Comparison of ENCODE assay signal across 13 cellular contexts in genomic region chr5:1011741-1012315, GRCh38. TPM values are rescaled to one million over a fixed set of nuclear protein-coding genes. Genes with fewer than 3 reads are reported as not detected.
A peak's percentile ranks its signal among the peaks of the same experiment; 100 is the strongest.
DNase-seq lines count a peak whose midpoint lies in the region; ATAC-seq and TF ChIP-seq lines count a peak whose summit lies in the region.
"Had no signal": no experiment of that assay in that cellular context is flagged by ENCODE, and none has a peak within 500 bp of the region (broad histone marks: within the 10 kb centered on the region; RNA-seq: fewer than 3 reads in every experiment).

No MANE protein-coding gene starts in this region.

- TF ChIP-seq CTCF in CD14-positive monocyte (IDR thresholded peaks at IDR 0.05), result no peak
- no peak for TF ChIP-seq CTCF in left ventricle myocardium inferior (IDR thresholded peaks at IDR 0.05; ENCODE audit: borderline replicate concordance)
- TF ChIP-seq CTCF in neural crest cell (conservative IDR thresholded peaks at IDR 0.05), result no peak

- no peaks in the 10 kb centered on the region for H3K9me3 ChIP-seq in left ventricle myocardium inferior (replicated peaks)
- H3K9me3 ChIP-seq: esophagus squamous epithelium, gastroesophageal sphincter, vagina had no signal

- DNase-seq in NCI-H1694 treated with DMSO at 0.1 percent for 48 hours (lab: John Stamatoyannopoulos, UW) (peak; percentile 57), NCI-H1694 (lab: John Stamatoyannopoulos, UW) (no peak), CD14-positive monocyte (ENCODE audit: low spot score) (peak; percentile 21), left ventricle myocardium inferior (peak; percentile 10), neural crest cell (ENCODE audit: low read depth, low spot score) (no peak), NCI-H510A (lab: John Stamatoyannopoulos, UW) (no peak)
- DNase-seq: effector memory CD4-positive, alpha-beta T cell; esophagus squamous epithelium; HCEC 1CT had no signal

- no peaks in the 10 kb centered on the region for H3K4me1 Mint-ChIP-seq in CD14-positive monocyte
- H3K4me1 Mint-ChIP-seq in neural crest cell, result peaks cover 26% of the 10 kb centered on the region

- peak overlapping the region in 1 of 7 donors; percentile 60 for H3K27ac Mint-ChIP-seq in CD14-positive monocyte
- peak overlapping the region; percentile 43 for H3K27ac Mint-ChIP-seq in neural crest cell (ENCODE audit: unreplicated experiment)

- H3K27me3 Mint-ChIP-seq in CD14-positive monocyte (ENCODE audit: low read depth in 3 of 3), result peaks cover 33 to 51% (median 40%) of the 10 kb centered on the region in 3 donors
- peaks cover 36% of the 10 kb centered on the region for H3K27me3 Mint-ChIP-seq in neural crest cell (ENCODE audit: low read depth)

- no peak overlapping the region for H3K4me3 Mint-ChIP-seq in CD14-positive monocyte
- H3K4me3 Mint-ChIP-seq in neural crest cell, result peak overlapping the region; percentile 83

- H3K36me3 ChIP-seq in left ventricle myocardium inferior, result no peaks in the 10 kb centered on the region
- H3K36me3 ChIP-seq: esophagus squamous epithelium, gastroesophageal sphincter, vagina had no signal

- H3K9me3 Mint-ChIP-seq in CD14-positive monocyte (peaks cover 0 to 11% (median 4%) of the 10 kb centered on the region in 7 donors), neural crest cell (no peaks in the 10 kb centered on the region)

- intact Hi-C loops in CD14-positive monocyte (cut with micrococcal nuclease) (no loop called here), left ventricle myocardium inferior (cut with micrococcal nuclease) (no loop called here)

- no peak overlapping the region for H3K4me3 ChIP-seq in left ventricle myocardium inferior
- H3K4me3 ChIP-seq: gastroesophageal sphincter, vagina had no signal

- ATAC-seq in HG03571 (IDR thresholded peaks at IDR 0.05; ENCODE audit: unreplicated experiment) (no peak), HG02870 (IDR thresholded peaks at IDR 0.05; ENCODE audit: unreplicated experiment) (no peak)
- ATAC-seq: gastroesophageal sphincter had no signal

- peaks cover 43% of the 10 kb centered on the region for H3K4me1 ChIP-seq in left ventricle myocardium inferior

- peaks cover 22% of the 10 kb centered on the region for H3K27me3 ChIP-seq in left ventricle myocardium inferior (ENCODE audit: low read depth)

- no peak overlapping the region for H3K27ac ChIP-seq in left ventricle myocardium inferior (replicated peaks)
- H3K27ac ChIP-seq: gastroesophageal sphincter, vagina had no signal

- H3K36me3 Mint-ChIP-seq in CD14-positive monocyte (no peaks in the 10 kb centered on the region), neural crest cell (ENCODE audit: low read depth) (no peaks in the 10 kb centered on the region)

RNA-seq across cellular contexts. Expression of gene NKD2, which starts 3.2 kb away (rescaled TPM):
- not detected for polyA plus RNA-seq in CD14-positive monocyte
- total RNA-seq in left ventricle myocardium inferior (3.7 TPM), neural crest cell (15.6 and 20.6 TPM in 2 replicates)

Comparison
In these comparisons a context has a peak if more than half of its experiments do, and no peak if none do; other contexts are left out.
1. DNase-seq: peak in NCI-H1694 treated with DMSO at 0.1 percent for 48 hours (single experiment), CD14-positive monocyte (single experiment) and left ventricle myocardium inferior (single experiment); none in NCI-H1694 (single experiment), neural crest cell (single experiment) and NCI-H510A (single experiment).